1 cellular context compared by ENCODE assay signal in the genomic region with DNA sequence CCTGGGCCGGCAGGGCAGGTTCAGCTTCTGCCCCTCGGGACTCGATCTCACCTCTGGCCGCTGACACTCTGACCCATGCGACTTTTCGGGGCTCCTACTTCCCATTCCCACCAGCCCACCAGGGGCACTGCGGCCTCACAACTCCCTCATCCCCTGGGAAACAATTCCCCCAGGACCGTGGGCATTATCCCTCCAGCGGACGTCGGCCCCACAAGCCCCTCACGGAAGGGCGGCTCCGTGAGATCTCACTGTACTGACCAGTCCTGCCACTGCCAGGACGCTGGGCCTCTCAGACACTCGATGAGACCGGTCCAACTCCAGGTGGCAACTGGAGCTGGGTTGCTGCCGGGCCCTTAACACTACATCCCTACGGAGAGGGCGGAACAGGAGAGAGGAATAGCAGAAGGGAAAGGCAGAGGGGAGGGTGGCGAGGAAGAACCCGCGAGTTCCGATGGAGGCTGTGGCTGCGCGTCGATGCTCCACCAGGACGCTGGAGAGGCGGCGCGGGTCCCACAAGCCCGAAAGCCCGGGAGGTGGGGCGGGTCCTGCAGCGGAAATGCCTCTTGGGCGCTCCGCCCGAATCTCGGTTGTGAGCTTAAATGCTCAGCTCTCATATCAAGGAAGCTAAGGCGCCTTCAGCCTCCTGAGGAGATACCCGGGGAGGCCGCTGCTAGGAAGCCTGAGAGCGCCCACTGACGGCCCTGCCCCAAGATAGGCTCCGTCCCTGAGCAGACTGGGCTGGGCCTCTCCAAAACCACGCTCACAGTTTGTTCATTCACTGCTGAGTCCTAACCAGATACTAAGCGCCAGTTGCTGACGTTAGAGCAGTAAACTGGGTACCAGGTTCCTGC.
TF ChIP-seq lines count a peak whose summit lies in the region.

No MANE protein-coding gene starts in this region.

TF ChIP-seq in H1, 55 proteins besides CTCF, POLR2A, EP300 and RAD21:
- no peak for TF ChIP-seq RNF2 (IDR thresholded peaks at IDR 0.05; ENCODE audit: borderline replicate concordance, low read depth, low read length, missing control alignments, poor library complexity, severe bottlenecking)
- no peak for TF ChIP-seq EGR1 (IDR thresholded peaks at IDR 0.05; ENCODE audit: borderline replicate concordance, low read depth, low read length)
- no peak for TF ChIP-seq HDAC6 (IDR thresholded peaks at IDR 0.05; ENCODE audit: low read depth, low read length)
- TF ChIP-seq CREB1 (IDR thresholded peaks at IDR 0.05) = no peak
- TF ChIP-seq BRCA1 (IDR thresholded peaks at IDR 0.05; ENCODE audit: low read depth, low read length) = no peak
- no peak for TF ChIP-seq RFX5 (IDR thresholded peaks at IDR 0.05; ENCODE audit: borderline replicate concordance, low read depth, low read length)
- no peak for TF ChIP-seq HDAC2 (IDR thresholded peaks at IDR 0.05; ENCODE audit: borderline replicate concordance in 1 of 2, low read depth in 2 of 2, low read length in 2 of 2)
- TF ChIP-seq TAF1 (IDR thresholded peaks at IDR 0.05; ENCODE audit: low read depth, low read length) = no peak
